27 cellular contexts compared by ENCODE assay signal in the genomic region with DNA sequence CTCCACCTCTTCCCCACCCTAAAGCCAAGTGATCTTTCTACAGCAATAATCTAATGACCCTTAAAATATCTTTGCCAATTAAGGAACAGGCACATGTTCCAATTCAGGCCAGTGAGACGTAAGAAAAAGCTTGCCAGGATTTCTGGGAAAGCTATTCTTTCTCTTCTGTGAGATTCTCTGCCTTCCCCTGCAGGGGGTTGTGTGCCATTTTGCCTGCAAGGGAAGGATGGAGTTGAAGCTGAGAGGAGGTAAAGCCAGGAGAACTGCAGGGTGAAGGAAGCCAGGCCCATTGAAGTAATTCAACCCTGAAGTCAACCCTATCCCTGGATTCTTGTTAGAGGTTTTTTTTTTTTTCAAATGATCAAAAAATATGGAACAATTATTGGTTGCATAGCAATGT. TPM values are rescaled to one million over a fixed set of nuclear protein-coding genes. Genes with fewer than 3 reads are reported as not detected.
DNase-seq lines count a peak whose midpoint lies in the region; ATAC-seq, FAIRE-seq and TF ChIP-seq lines count a peak whose summit lies in the region.
"Had no signal": no experiment of that assay in that cellular context is flagged by ENCODE, and none has a peak within 500 bp of the region (broad histone marks: within the 10 kb centered on the region; RNA-seq: fewer than 3 reads in every experiment).

No MANE protein-coding gene starts in this region.

- H3K9ac ChIP-seq in HUES48 (ENCODE audit: low read depth, low read length) (no peak overlapping the region), H1 (replicated peaks in 1 of 4; ENCODE audit: extremely low read depth in 1 of 4, low read depth in 3 of 4, low read length in 3 of 4) (no peak overlapping the region), neural progenitor cell (no peak overlapping the region)
- H3K9ac ChIP-seq: BLaER1 treated with 17β-estradiol and CSF1 and Interleukin-3, amounts not matched to agents 10 nM and 100 nM had no signal

- H3K27ac ChIP-seq in GM23338 (ENCODE audit: low read depth) = no peak overlapping the region
- peak overlapping the region; percentile 26 for H3K27ac ChIP-seq in HUES48 (ENCODE audit: low read depth, low read length)
- no peak overlapping the region for H3K27ac ChIP-seq in H1 (ENCODE audit: low read depth, low read length)
- H3K27ac ChIP-seq in neural progenitor cell = no peak overlapping the region
- H3K27ac ChIP-seq in OCI-LY7 (ENCODE audit: low read depth, low read length, poor library complexity, severe bottlenecking) = no peak overlapping the region
- H3K27ac ChIP-seq: A549; BLaER1 treated with 17β-estradiol and CSF1 and Interleukin-3, amounts not matched to agents 10 nM and 100 nM had no signal

- H4K20me1 ChIP-seq in GM23338 (replicated peaks; ENCODE audit: insufficient read depth) (no peaks in the 10 kb centered on the region), H1 (replicated peaks in 1 of 2; ENCODE audit: control insufficient read depth in 1 of 2, insufficient read depth in 2 of 2, low read length in 2 of 2) (no peaks in the 10 kb centered on the region), neural progenitor cell (ENCODE audit: low read depth) (no peaks in the 10 kb centered on the region), OCI-LY7 (ENCODE audit: insufficient read depth, low read length) (no peaks in the 10 kb centered on the region)
- H4K20me1 ChIP-seq: BLaER1 treated with 17β-estradiol and CSF1 and Interleukin-3, amounts not matched to agents 10 nM and 100 nM had no signal

- no peak overlapping the region for H3K4ac ChIP-seq in H1 (replicated peaks; ENCODE audit: insufficient read length, low read depth, low read length)

- no peak for TF ChIP-seq POLR2A in H1 (IDR thresholded peaks at IDR 0.05; ENCODE audit: control extremely low read depth in 1 of 2, low read depth in 2 of 2, low read length in 2 of 2)

- H2AFZ ChIP-seq in GM23338 = 0 out of 2 replicates have a peak overlapping the region, but pooled peaks have one; percentile 34
- H2AFZ ChIP-seq in H1 (ENCODE audit: low read length) = peak overlapping the region; percentile 94
- peak overlapping the region; percentile 64 for H2AFZ ChIP-seq in neural progenitor cell (replicated peaks)
- no peak overlapping the region for H2AFZ ChIP-seq in OCI-LY7 (ENCODE audit: low read length)

- H4K91ac ChIP-seq in H1 (replicated peaks; ENCODE audit: insufficient read length, low read length) = no peak overlapping the region

- 64% methylated on average over 1 of the region's 1 CpG; no CpG with 5 or more reads in 1 of the 2 experiments for WGBS in H1 (ENCODE audit: extremely low coverage in 1 of 2, insufficient coverage in 1 of 2, insufficient read length in 1 of 2, insufficient replicate concordance in 2 of 2, low coverage in 1 of 2, low lambda C conversion rate in 2 of 2, missing lambda C conversion rate in 1 of 2), 2 experiments

- TF ChIP-seq CTCF in GM23338 (conservative IDR thresholded peaks at IDR 0.05; ENCODE audit: low read depth in 2 of 2) (no peak), H1 (IDR thresholded peaks at IDR 0.05; ENCODE audit: control extremely low read depth in 1 of 3, insufficient read depth in 1 of 3, low read depth in 1 of 3, low read length in 3 of 3) (no peak), neural progenitor cell (IDR thresholded peaks at IDR 0.05) (no peak), OCI-LY7 (conservative IDR thresholded peaks at IDR 0.05; ENCODE audit: low read length) (no peak)

- no peak for TF ChIP-seq EP300 in H1 (IDR thresholded peaks at IDR 0.05; ENCODE audit: borderline replicate concordance in 1 of 2, low read depth in 2 of 2, low read length in 2 of 2)

- no peak overlapping the region for H2BK120ac ChIP-seq in H1 (replicated peaks; ENCODE audit: low read depth, low read length)

- no peak overlapping the region for H3K14ac ChIP-seq in H1 (ENCODE audit: insufficient read length)

- H3F3A ChIP-seq in GM23338 (replicated peaks; ENCODE audit: low read depth) = no peaks in the 10 kb centered on the region
- peaks cover 12% of the 10 kb centered on the region for H3F3A ChIP-seq in neural progenitor cell (ENCODE audit: low read depth)

- no TSS peak for BruUV-seq in OCI-LY7 (replicated peaks; lab: Mats Ljungman, UMichigan)

- H3K79me1 ChIP-seq in H1 (ENCODE audit: low read depth, low read length) = no peaks in the 10 kb centered on the region

- peaks cover 4% of the 10 kb centered on the region; the same call in 2 of the 3 replicates for H3K9me3 Mint-ChIP-seq in GM23338
- H3K9me3 Mint-ChIP-seq in neural progenitor cell = no peaks in the 10 kb centered on the region
- H3K9me3 Mint-ChIP-seq: CD4-positive, alpha-beta T cell; CD8-positive, alpha-beta memory T cell; HFFc6 had no signal

- no peaks in the 10 kb centered on the region for H3K9me3 ChIP-seq in HUES48 (ENCODE audit: control insufficient read depth, insufficient read depth, low read length)
- no peaks in the 10 kb centered on the region for H3K9me3 ChIP-seq in H1 (ENCODE audit: insufficient read depth in 2 of 2, low read depth in 1 of 2, low read length in 1 of 2)
- H3K9me3 ChIP-seq in neural progenitor cell (ENCODE audit: low read depth) = no peaks in the 10 kb centered on the region
- no peaks in the 10 kb centered on the region for H3K9me3 ChIP-seq in OCI-LY7 (ENCODE audit: low read length)
- H3K9me3 ChIP-seq: A549; BE2C; BLaER1 treated with 17β-estradiol and CSF1 and Interleukin-3, amounts not matched to agents 10 nM and 100 nM; HAP-1 had no signal

- H3K4me3 Mint-ChIP-seq in GM23338 = no peak overlapping the region
- H3K4me3 Mint-ChIP-seq in neural progenitor cell = no peak overlapping the region
- H3K4me3 Mint-ChIP-seq: CD4-positive, alpha-beta T cell; HFFc6 had no signal

- H3K4me1 ChIP-seq in GM23338 (ENCODE audit: insufficient read depth) (peaks cover 3% of the 10 kb centered on the region; the same call in 1 of the 2 replicates), HUES48 (ENCODE audit: control insufficient read depth, insufficient read depth, low read length) (peaks cover 16% of the 10 kb centered on the region), H1 (replicated peaks in 1 of 4; ENCODE audit: control insufficient read depth in 3 of 4, insufficient read depth in 4 of 4, low read length in 3 of 4) (peaks cover 0 to 4% (median 0%) of the 10 kb centered on the region in 4 experiments; a peak in 4 of 7 replicates), neural progenitor cell (peaks cover 20% of the 10 kb centered on the region), OCI-LY7 (ENCODE audit: insufficient read depth, low read length, poor library complexity, severe bottlenecking) (no peaks in the 10 kb centered on the region)
- H3K4me1 ChIP-seq: BE2C, HAP-1 had no signal

- intact Hi-C loops in OCI-LY7 (cut with micrococcal nuclease; ENCODE audit: unreplicated experiment) = no loop called here

- no peak for TF ChIP-seq RAD21 in H1 (IDR thresholded peaks at IDR 0.05 in 1 of 2, conservative IDR thresholded peaks at IDR 0.05 in 1 of 2; ENCODE audit: low read depth in 2 of 2, low read length in 2 of 2)

- no peak overlapping the region for H2BK20ac ChIP-seq in H1 (ENCODE audit: low read length)

- H3K36me3 ChIP-seq in GM23338 (ENCODE audit: insufficient read depth) (no peaks in the 10 kb centered on the region), HUES48 (ENCODE audit: control insufficient read depth, insufficient read depth, low read length) (no peaks in the 10 kb centered on the region), H1 (ENCODE audit: control insufficient read depth in 2 of 4, insufficient read depth in 4 of 4, low read length in 3 of 4) (no peaks in the 10 kb centered on the region), neural progenitor cell (no peaks in the 10 kb centered on the region), OCI-LY7 (ENCODE audit: insufficient read depth, low read length) (no peaks in the 10 kb centered on the region)
- H3K36me3 ChIP-seq: BE2C; BLaER1 treated with 17β-estradiol and CSF1 and Interleukin-3, amounts not matched to agents 10 nM and 100 nM; HAP-1 had no signal

- H3K4me1 Mint-ChIP-seq in GM23338 (peaks cover 10% of the 10 kb centered on the region), neural progenitor cell (peaks cover 4% of the 10 kb centered on the region)
- H3K4me1 Mint-ChIP-seq: CD8-positive, alpha-beta memory T cell had no signal

- H3K79me2 ChIP-seq in GM23338 (replicated peaks; ENCODE audit: insufficient read depth) (no peaks in the 10 kb centered on the region), H1 (ENCODE audit: control insufficient read depth in 1 of 2, insufficient read depth in 2 of 2, low read length in 2 of 2) (no peaks in the 10 kb centered on the region), neural progenitor cell (ENCODE audit: low read depth) (no peaks in the 10 kb centered on the region), OCI-LY7 (ENCODE audit: insufficient read depth, low read depth, low read length) (no peaks in the 10 kb centered on the region)

- H3K27ac Mint-ChIP-seq in GM23338 = no peak overlapping the region
- no peak overlapping the region for H3K27ac Mint-ChIP-seq in neural progenitor cell
- H3K27ac Mint-ChIP-seq: CD14-positive monocyte; CD4-positive, alpha-beta T cell; CD8-positive, alpha-beta memory T cell; HFFc6 had no signal

- H2AK5ac ChIP-seq in H1 (ENCODE audit: low read depth, low read length) = no peak overlapping the region

- H2BK15ac ChIP-seq in H1 (ENCODE audit: low read length) = no peak overlapping the region

- peak; percentile 32 for ATAC-seq in GM23338
- ATAC-seq in GM19324 (IDR thresholded peaks at IDR 0.05; ENCODE audit: low FRiP score, unreplicated experiment) = no peak
- ATAC-seq: A549 had no signal

- H3K9me2 ChIP-seq in GM23338 (ENCODE audit: insufficient read depth) = 0 out of 2 replicates have a peak, but pooled peaks cover 6% of the 10 kb centered on the region
- no peaks in the 10 kb centered on the region for H3K9me2 ChIP-seq in OCI-LY7 (ENCODE audit: insufficient read depth, low read length)

- H3K36me3 Mint-ChIP-seq in GM23338 (ENCODE audit: low read depth) = no peaks in the 10 kb centered on the region
- no peaks in the 10 kb centered on the region for H3K36me3 Mint-ChIP-seq in neural progenitor cell
- H3K36me3 Mint-ChIP-seq: CD14-positive monocyte; CD8-positive, alpha-beta memory T cell had no signal

- no peak overlapping the region for H4K8ac ChIP-seq in H1 (ENCODE audit: extremely low read depth, insufficient read depth, low read length)

- H3K27me3 ChIP-seq in GM23338 (ENCODE audit: insufficient read depth) (peaks cover 18% of the 10 kb centered on the region; the same call in 1 of the 2 replicates), HUES48 (ENCODE audit: control insufficient read depth, insufficient read depth, low read length) (peaks cover 79% of the 10 kb centered on the region), H1 (replicated peaks in 1 of 4; ENCODE audit: control insufficient read depth in 3 of 4, extremely low read depth in 1 of 4, insufficient read depth in 3 of 4, low read length in 3 of 4) (peaks cover 1 to 18% (median 8%) of the 10 kb centered on the region in 4 experiments; a peak in 5 of 7 replicates), neural progenitor cell (peaks cover 34% of the 10 kb centered on the region)
- H3K27me3 ChIP-seq: BLaER1 treated with 17β-estradiol and CSF1 and Interleukin-3, amounts not matched to agents 10 nM and 100 nM had no signal

- no peak for FAIRE-seq in H1 (lab: Jason Lieb, UNC)
- FAIRE-seq: A549, GM18507 had no signal

- H3K4me2 ChIP-seq in GM23338 (no peak overlapping the region), H1 (ENCODE audit: insufficient read depth in 1 of 2, low read depth in 2 of 2, low read length in 2 of 2) (peak overlapping the region; percentile 4 to 22; a peak in 3 of 4 replicates), neural progenitor cell (peak overlapping the region; percentile 42), OCI-LY7 (ENCODE audit: low read length) (no peak overlapping the region)
- H3K4me2 ChIP-seq: A549; BLaER1 treated with 17β-estradiol and CSF1 and Interleukin-3, amounts not matched to agents 10 nM and 100 nM had no signal

- no peak overlapping the region for H3K56ac ChIP-seq in H1 (replicated peaks; ENCODE audit: insufficient read length, low read depth, low read length)

- no peak overlapping the region for H4K5ac ChIP-seq in H1 (ENCODE audit: insufficient read length, low read depth, low read length)

- CTCF ChIA-PET in H1 (lab: Charles Lee; ENCODE audit: partially characterized antibody) (interaction anchor here (1.0 to 2.7 kb wide), 11 partner anchors 8 to 88 kb away, joined by 3 to 13 read pairs (median 4); partner anchors contain the start of gene MKS1), OCI-LY7 (lab: Charles Lee; ENCODE audit: unreplicated experiment) (no interaction called here)

- H3K23ac ChIP-seq in H1 (ENCODE audit: insufficient read length) = no peak overlapping the region

- no peaks in the 10 kb centered on the region for H3K23me2 ChIP-seq in H1 (ENCODE audit: low read depth, low read length)

- H2BK5ac ChIP-seq in H1 (ENCODE audit: low read depth, low read length) = no peak overlapping the region

- POLR2A ChIA-PET in H1 (lab: Charles Lee; ENCODE audit: partially characterized antibody) (interaction anchor here (0.7 to 1.4 kb wide), 4 partner anchors 9 to 146 kb away, joined by 3 to 5 read pairs (median 4); partner anchors contain the start of genes DYNLL2, LPO and MKS1), OCI-LY7 (lab: Charles Lee) (interaction anchor here (0.5 to 0.9 kb wide), 3 partner anchors 10 to 857 kb away, joined by 3 to 4 read pairs (median 3); partner anchors contain the start of gene MKS1)

- H3K4me3 ChIP-seq in GM23338 (no peak overlapping the region), HUES48 (ENCODE audit: low read depth, low read length) (0 out of 2 replicates have a peak overlapping the region, but pooled peaks have one; percentile 20), H1 (ENCODE audit: extremely low read depth in 1 of 4, insufficient read depth in 2 of 4, low read depth in 3 of 4, low read length in 4 of 4) (no peak overlapping the region), neural progenitor cell (no peak overlapping the region), OCI-LY7 (ENCODE audit: low read depth, low read length, poor library complexity, severe bottlenecking) (no peak overlapping the region)
- H3K4me3 ChIP-seq: A549; BLaER1 treated with 17β-estradiol and CSF1 and Interleukin-3, amounts not matched to agents 10 nM and 100 nM; HAP-1 had no signal

- H3K27me3 Mint-ChIP-seq in GM23338 (ENCODE audit: insufficient read depth, low read depth, poor library complexity) (no peaks in the 10 kb centered on the region), neural progenitor cell (ENCODE audit: insufficient read depth, low read depth) (peaks cover 4% of the 10 kb centered on the region)

- no peak overlapping the region for H2BK12ac ChIP-seq in H1 (ENCODE audit: low read depth, low read length)

- DNase-seq in GM23338 (ENCODE audit: low spot score) = no peak
- no peak for DNase-seq in H1 (ENCODE audit: low read depth in 1 of 2, low spot score in 2 of 2)
- no peak for DNase-seq in neural progenitor cell (ENCODE audit: low spot score)
- no peak for DNase-seq in OCI-LY7 (ENCODE audit: low spot score)
- DNase-seq in NCI-H2196 (lab: John Stamatoyannopoulos, UW; ENCODE audit: unreplicated experiment) = no peak
- DNase-seq in stimulated activated CD4-positive, alpha-beta T cell treated with anti-CD3 and anti-CD28 coated beads, Interleukin-4, amount 100 ng/mL, for 4 hours = no peak
- DNase-seq: 8988T; ACHN; AML-193; BE2C; Calu3; CD4-positive, alpha-beta T cell; CD8-positive, alpha-beta memory T cell; DMS53; DMS79 treated with DMSO at 0.1 percent for 48 hours; GF-D8; HFFc6 had no signal

- no peak overlapping the region for H3K18ac ChIP-seq in H1 (ENCODE audit: extremely low read depth, low read length)

RNA-seq across cellular contexts. Expression of gene LPO, which starts 9.0 kb away (rescaled TPM):
- total RNA-seq in GM23338 (2014; rRNA removed; shearing (Covaris generic)) = 0.35 and 0.62 TPM in 2 replicates
- polyA plus RNA-seq in GM23338 (2016; fragmentation: Nextera tagmentation; extraction: Ambion mirVana) (0.13 and 0.50 TPM in 2 replicates), H1 (2011; rRNA removed) (0.38 and 0.46 TPM in 2 replicates)
- total RNA-seq in H1 (2021; fragmentation: NEBNext Ultra II Directional; extraction: Animal tissue kit (Norgen Biotek cat#: 25700)) = 0.44 and 0.52 TPM in 2 replicates
- 0.40 TPM for polyA plus RNA-seq in H1 (2011; cell fraction: cytosol; rRNA removed)
- 0.23 TPM for polyA plus RNA-seq in H1 (2011; cell fraction: nucleus; rRNA removed)
- 0.17 to 0.61 TPM (median 0.40 TPM) in 4 replicates for polyA plus RNA-seq in H1 (2012, experiment 1 of 2)
- 0.17 TPM for polyA plus RNA-seq in H1 (2012, experiment 2 of 2)
- polyA plus RNA-seq in H1 (2013, experiment 1 of 2) = 0.20 TPM
- polyA plus RNA-seq in H1 (2013, experiment 2 of 2) = 0.26 TPM
- 0.51 and 0.85 TPM in 2 replicates for polyA minus RNA-seq in H1 (2011; rRNA and poly(A)+ RNA removed)
- not detected for polyA minus RNA-seq in H1 (2011; cell fraction: cytosol; rRNA and poly(A)+ RNA removed)
- polyA minus RNA-seq in H1 (2011; cell fraction: nucleus; rRNA and poly(A)+ RNA removed) = not detected
- total RNA-seq in neural progenitor cell (ENCODE audit: low replicate concordance) (not detected in 2 replicates), OCI-LY7 (2022) (not detected in 2 replicates)
- not detected in 2 replicates for total RNA-seq in OCI-LY7 (2014; rRNA removed; shearing (Covaris generic))
- total RNA-seq: Calu3; CD4-positive, alpha-beta T cell; CD8-positive, alpha-beta memory T cell; G401; H4; HFFc6 had no signal
- polyA plus RNA-seq: A549; CD8-positive, alpha-beta memory T cell had no signal

RNA-seq across cellular contexts. Expression of gene MKS1, which starts 10.3 kb away (rescaled TPM):
- 17.4 and 21.6 TPM in 2 replicates for total RNA-seq in GM23338 (2014; rRNA removed; shearing (Covaris generic))
- polyA plus RNA-seq in GM23338 (2016; fragmentation: Nextera tagmentation; extraction: Ambion mirVana) (11.9 and 14.0 TPM in 2 replicates), H1 (2011; rRNA removed) (12.0 and 15.3 TPM in 2 replicates)
- total RNA-seq in H1 (2021; fragmentation: NEBNext Ultra II Directional; extraction: Animal tissue kit (Norgen Biotek cat#: 25700)) = 20.6 and 21.7 TPM in 2 replicates
- 17.6 TPM for polyA plus RNA-seq in H1 (2011; cell fraction: cytosol; rRNA removed)
- polyA plus RNA-seq in H1 (2011; cell fraction: nucleus; rRNA removed) = 41.4 TPM
- polyA plus RNA-seq in H1 (2012, experiment 1 of 2) = 16.1 to 23.2 TPM (median 20.2 TPM) in 4 replicates
- 12.0 TPM for polyA plus RNA-seq in H1 (2012, experiment 2 of 2)
- polyA plus RNA-seq in H1 (2013, experiment 1 of 2) = 10.9 TPM
- polyA plus RNA-seq in H1 (2013, experiment 2 of 2) = 10.2 TPM
- 16.0 and 19.4 TPM in 2 replicates for polyA minus RNA-seq in H1 (2011; rRNA and poly(A)+ RNA removed)
- 10.9 TPM for polyA minus RNA-seq in H1 (2011; cell fraction: cytosol; rRNA and poly(A)+ RNA removed)
- 24.7 TPM for polyA minus RNA-seq in H1 (2011; cell fraction: nucleus; rRNA and poly(A)+ RNA removed)
- total RNA-seq in neural progenitor cell (ENCODE audit: low replicate concordance) (25.8 and 30.0 TPM in 2 replicates), OCI-LY7 (2022) (21.6 and 26.9 TPM in 2 replicates)
- 0.54 and 0.69 TPM in 2 replicates for total RNA-seq in OCI-LY7 (2014; rRNA removed; shearing (Covaris generic))

RNA-seq across cellular contexts. Expression of gene EPX, which starts 36.9 kb away (rescaled TPM):
- 0.10 TPM in 1 of 2 replicates, not detected in the other for total RNA-seq in GM23338 (2014; rRNA removed; shearing (Covaris generic))
- polyA plus RNA-seq in GM23338 (2016; fragmentation: Nextera tagmentation; extraction: Ambion mirVana) (not detected in 2 replicates), H1 (2011; rRNA removed) (not detected in 2 replicates)
- not detected in 2 replicates for total RNA-seq in H1 (2021; fragmentation: NEBNext Ultra II Directional; extraction: Animal tissue kit (Norgen Biotek cat#: 25700))
- polyA plus RNA-seq in H1 (2011; cell fraction: cytosol; rRNA removed) = not detected
- polyA plus RNA-seq in H1 (2011; cell fraction: nucleus; rRNA removed) = not detected
- polyA plus RNA-seq in H1 (2012, experiment 1 of 2) = 0.08 TPM in 1 of 4 replicates, not detected in the others
- not detected for polyA plus RNA-seq in H1 (2012, experiment 2 of 2)
- not detected for polyA plus RNA-seq in H1 (2013, experiment 1 of 2)
- not detected for polyA plus RNA-seq in H1 (2013, experiment 2 of 2)
- not detected in 2 replicates for polyA minus RNA-seq in H1 (2011; rRNA and poly(A)+ RNA removed)
- not detected for polyA minus RNA-seq in H1 (2011; cell fraction: cytosol; rRNA and poly(A)+ RNA removed)
- polyA minus RNA-seq in H1 (2011; cell fraction: nucleus; rRNA and poly(A)+ RNA removed) = not detected
- total RNA-seq in neural progenitor cell (ENCODE audit: low replicate concordance) (not detected in 2 replicates), OCI-LY7 (2022) (not detected in 2 replicates)
- not detected in 2 replicates for total RNA-seq in OCI-LY7 (2014; rRNA removed; shearing (Covaris generic))
- total RNA-seq: Calu3; CD4-positive, alpha-beta T cell; CD8-positive, alpha-beta memory T cell; Daoy; G401; HFFc6 had no signal
- polyA plus RNA-seq: A549; CD14-positive monocyte; CD8-positive, alpha-beta memory T cell had no signal

RNA-seq across cellular contexts. Expression of gene MPO, which starts 51.4 kb away (rescaled TPM):
- 0.12 TPM in 1 of 2 replicates, not detected in the other for total RNA-seq in GM23338 (2014; rRNA removed; shearing (Covaris generic))
- polyA plus RNA-seq in GM23338 (2016; fragmentation: Nextera tagmentation; extraction: Ambion mirVana) (0.08 TPM in 1 of 2 replicates, not detected in the other), H1 (2011; rRNA removed) (0.06 and 0.13 TPM in 2 replicates)
- 0.74 TPM in 1 of 2 replicates, not detected in the other for total RNA-seq in H1 (2021; fragmentation: NEBNext Ultra II Directional; extraction: Animal tissue kit (Norgen Biotek cat#: 25700))
- polyA plus RNA-seq in H1 (2011; cell fraction: cytosol; rRNA removed) = 0.08 TPM
- 0.61 TPM for polyA plus RNA-seq in H1 (2011; cell fraction: nucleus; rRNA removed)
- not detected in 4 replicates for polyA plus RNA-seq in H1 (2012, experiment 1 of 2)
- 0.04 TPM for polyA plus RNA-seq in H1 (2012, experiment 2 of 2)
- 0.04 TPM for polyA plus RNA-seq in H1 (2013, experiment 1 of 2)
- polyA plus RNA-seq in H1 (2013, experiment 2 of 2) = 0.09 TPM
- not detected in 2 replicates for polyA minus RNA-seq in H1 (2011; rRNA and poly(A)+ RNA removed)
- polyA minus RNA-seq in H1 (2011; cell fraction: cytosol; rRNA and poly(A)+ RNA removed) = not detected
- not detected for polyA minus RNA-seq in H1 (2011; cell fraction: nucleus; rRNA and poly(A)+ RNA removed)
- total RNA-seq in neural progenitor cell (ENCODE audit: low replicate concordance) (not detected in 2 replicates), OCI-LY7 (2022) (not detected in 2 replicates)
- total RNA-seq in OCI-LY7 (2014; rRNA removed; shearing (Covaris generic)) = not detected in 2 replicates
- total RNA-seq: Calu3; CD8-positive, alpha-beta memory T cell; Daoy; G401; H4; HFFc6 had no signal
- polyA plus RNA-seq: A549; CD8-positive, alpha-beta memory T cell had no signal

Comparison
In these comparisons a context has a peak if more than half of its experiments do, and no peak if none do; other contexts are left out.
1. H3K4me2 ChIP-seq: peak in H1 (2 of 2) and neural progenitor cell (single experiment); none in GM23338 (single experiment) and OCI-LY7 (single experiment).